ENCODE assay signal across 23 cellular contexts in genomic region chr2:9937968-9938367, GRCh38.
"Had no signal": no experiment of that assay in that cellular context is flagged by ENCODE, and none has a peak within 500 bp of the region (broad histone marks: within the 10 kb centered on the region; RNA-seq: fewer than 3 reads in every experiment).

No MANE protein-coding gene starts in this region.

- H3K27ac Mint-ChIP-seq: activated CD4-positive, alpha-beta T cell treated with anti-CD3 and anti-CD28 coated beads, Interleukin-2, amount 10 ng/mL, durations not matched to agents 7 days and 5 days; activated CD8-positive, alpha-beta memory T cell treated with anti-CD3 and anti-CD28 coated beads, Interleukin-2, amount 10 ng/mL, durations not matched to agents 7 days and 5 days; activated CD8-positive, alpha-beta T cell treated with anti-CD3 and anti-CD28 coated beads for 36 hours; activated naive CD4-positive, alpha-beta T cell treated with anti-CD3 and anti-CD28 coated beads, Interleukin-2, amount 50 U/mL, for 24 hours; memory B cell had no signal

- H3K4me1 ChIP-seq: adrenal gland, ascending aorta, gastroesophageal sphincter, uterus had no signal

- H3K27me3 Mint-ChIP-seq: activated CD4-positive, alpha-beta T cell treated with anti-CD3 and anti-CD28 coated beads, Interleukin-2, amount 10 ng/mL, durations not matched to agents 7 days and 5 days; activated CD8-positive, alpha-beta T cell treated with anti-CD3 and anti-CD28 coated beads for 36 hours; activated naive CD4-positive, alpha-beta T cell treated with anti-CD3 and anti-CD28 coated beads, Interleukin-2, amount 50 U/mL, for 24 hours had no signal

- H3K36me3 ChIP-seq: adrenal gland, uterus had no signal

- DNase-seq: activated CD4-positive, alpha-beta T cell treated with anti-CD3 and anti-CD28 coated beads, Interleukin-2, amount 10 ng/mL, durations not matched to agents 7 days and 5 days; activated CD8-positive, alpha-beta memory T cell treated with anti-CD3 and anti-CD28 coated beads, Interleukin-2, amount 10 ng/mL, durations not matched to agents 7 days and 5 days; activated CD8-positive, alpha-beta T cell treated with anti-CD3 and anti-CD28 coated beads for 36 hours; activated gamma-delta T cell treated with Interleukin-2 at 50 U/mL for 16 hours; activated T-cell treated with anti-CD3 and anti-CD28 coated beads for 4 hours; adrenal gland; brain microvascular endothelial cell; caudate nucleus; head of caudate nucleus; hypothalamus; left colon; retina; stimulated activated CD4-positive, alpha-beta T cell treated with anti-CD3 and anti-CD28 coated beads, Interleukin-4, amount 100 ng/mL, for 4 hours; transverse colon; uterus had no signal

- H3K27ac ChIP-seq: adrenal gland, ascending aorta, brain microvascular endothelial cell, epithelial cell of prostate, gastroesophageal sphincter, transverse colon, uterus had no signal

- ATAC-seq: activated CD4-positive, CD25-positive, alpha-beta regulatory T cell treated with anti-CD3 and anti-CD28 coated beads, Interleukin-2, amount 50 U/mL, for 24 hours; activated CD8-positive, alpha-beta memory T cell treated with anti-CD3 and anti-CD28 coated beads, Interleukin-2, amount 10 ng/mL, durations not matched to agents 7 days and 5 days; activated CD8-positive, alpha-beta T cell treated with anti-CD3 and anti-CD28 coated beads for 36 hours; gastroesophageal sphincter; left colon had no signal

- H3K9me3 ChIP-seq: adrenal gland, ascending aorta, gastroesophageal sphincter, transverse colon, uterus had no signal

- FAIRE-seq: colon, islet of Langerhans had no signal

- H3K4me3 ChIP-seq: adrenal gland, ascending aorta, gastroesophageal sphincter, transverse colon, uterus had no signal

- H3K9me3 Mint-ChIP-seq: activated CD4-positive, alpha-beta T cell treated with anti-CD3 and anti-CD28 coated beads, Interleukin-2, amount 10 ng/mL, durations not matched to agents 7 days and 5 days; activated CD8-positive, alpha-beta T cell treated with anti-CD3 and anti-CD28 coated beads for 36 hours; activated naive CD4-positive, alpha-beta T cell treated with anti-CD3 and anti-CD28 coated beads, Interleukin-2, amount 50 U/mL, for 24 hours; memory B cell had no signal

- H3K4me3 Mint-ChIP-seq: activated CD4-positive, alpha-beta T cell treated with anti-CD3 and anti-CD28 coated beads, Interleukin-2, amount 10 ng/mL, durations not matched to agents 7 days and 5 days; activated CD8-positive, alpha-beta memory T cell treated with anti-CD3 and anti-CD28 coated beads, Interleukin-2, amount 10 ng/mL, durations not matched to agents 7 days and 5 days; activated CD8-positive, alpha-beta T cell treated with anti-CD3 and anti-CD28 coated beads for 36 hours; activated naive CD4-positive, alpha-beta T cell treated with anti-CD3 and anti-CD28 coated beads, Interleukin-2, amount 50 U/mL, for 24 hours; memory B cell had no signal

- H3K27me3 ChIP-seq: adrenal gland, ascending aorta, brain microvascular endothelial cell, gastroesophageal sphincter, transverse colon, uterus had no signal

- H3K4me1 Mint-ChIP-seq: activated CD4-positive, alpha-beta T cell treated with anti-CD3 and anti-CD28 coated beads, Interleukin-2, amount 10 ng/mL, durations not matched to agents 7 days and 5 days; activated CD8-positive, alpha-beta memory T cell treated with anti-CD3 and anti-CD28 coated beads, Interleukin-2, amount 10 ng/mL, durations not matched to agents 7 days and 5 days; activated naive CD4-positive, alpha-beta T cell treated with anti-CD3 and anti-CD28 coated beads, Interleukin-2, amount 50 U/mL, for 24 hours; memory B cell had no signal
